11 cellular contexts compared by ENCODE assay signal in genomic region chr12:124352839-124353238, GRCh38. TPM values are rescaled to one million over a fixed set of nuclear protein-coding genes. Genes with fewer than 3 reads are reported as not detected.
DNase-seq lines count a peak whose midpoint lies in the region; ATAC-seq and TF ChIP-seq lines count a peak whose summit lies in the region.
"Had no signal": no experiment of that assay in that cellular context is flagged by ENCODE, and none has a peak within 500 bp of the region (broad histone marks: within the 10 kb centered on the region; RNA-seq: fewer than 3 reads in every experiment).

No MANE protein-coding gene starts in this region.

- intact Hi-C loops in lower lobe of right lung (cut with DNase I): no loop called here

- no peaks in the 10 kb centered on the region for H3K36me3 Mint-ChIP-seq in IgD-negative memory B cell

- H3K36me3 ChIP-seq in lower lobe of right lung (peaks cover 99% of the 10 kb centered on the region), H7 (replicated peaks; ENCODE audit: control insufficient read depth, insufficient read depth, low read length) (peaks cover 36% of the 10 kb centered on the region)

- H3K4me3 Mint-ChIP-seq in IgD-negative memory B cell: no peak overlapping the region

- peak; percentile 20 to 58 for ATAC-seq in lower lobe of right lung
- no peak for ATAC-seq in HG02678 (IDR thresholded peaks at IDR 0.05; ENCODE audit: unreplicated experiment)
- no peak for ATAC-seq in GM21723 (IDR thresholded peaks at IDR 0.05; ENCODE audit: unreplicated experiment)

- no peaks in the 10 kb centered on the region for H3K9me3 ChIP-seq in lower lobe of right lung

- peaks cover 15% of the 10 kb centered on the region for H3K4me1 ChIP-seq in lower lobe of right lung

- DNase-seq in Ammon's horn (ENCODE audit: low spot score) (peak; percentile 24), cardiac fibroblast (ENCODE audit: low read depth in 2 of 2) (peak; percentile 33 to 34), lower lobe of right lung (peak; percentile 86), H7 (no peak)
- no peak for DNase-seq in activated CD8-positive, alpha-beta memory T cell treated with anti-CD3 and anti-CD28 coated beads for 24 hours
- DNase-seq: activated T-cell treated with anti-CD3 and anti-CD28 coated beads, Interleukin-2, amount 50 U/mL, for 1 hour; DMS 273 treated with DMSO at 0.1 percent for 48 hours had no signal

- no peak overlapping the region for H3K27ac ChIP-seq in lower lobe of right lung
- H3K27ac ChIP-seq: SK-N-MC had no signal

- H3K27me3 Mint-ChIP-seq in IgD-negative memory B cell: no peaks in the 10 kb centered on the region

- no peaks in the 10 kb centered on the region for H3K9me3 Mint-ChIP-seq in IgD-negative memory B cell

- peak overlapping the region in 2 of 3 donors; percentile 31 to 39 for H3K27ac Mint-ChIP-seq in IgD-negative memory B cell

- H3K4me1 Mint-ChIP-seq in IgD-negative memory B cell: peaks cover 0 to 1% (median 0%) of the 10 kb centered on the region in 3 donors

- H3K27me3 ChIP-seq in lower lobe of right lung (ENCODE audit: low read depth): no peaks in the 10 kb centered on the region
- H3K27me3 ChIP-seq in H7 (ENCODE audit: control insufficient read depth, insufficient read depth, low read length): no peaks in the 10 kb centered on the region

- H3K4me3 ChIP-seq in cardiac fibroblast (replicated peaks in 1 of 2; ENCODE audit: low read depth in 2 of 2, low read length in 2 of 2) (no peak overlapping the region), lower lobe of right lung (no peak overlapping the region), H7 (ENCODE audit: insufficient read depth, low read depth, low read length) (no peak overlapping the region)
- H3K4me3 ChIP-seq: SK-N-MC had no signal

- TF ChIP-seq CTCF in cardiac fibroblast (IDR thresholded peaks at IDR 0.05; ENCODE audit: low read depth, low read length): no peak
- TF ChIP-seq CTCF in lower lobe of right lung (IDR thresholded peaks at IDR 0.05): no peak

RNA-seq across cellular contexts. Expression of gene RFLNA, which starts 57.9 kb away (rescaled TPM):
- polyA plus RNA-seq in IgD-negative memory B cell: not detected
- 0.50 TPM for total RNA-seq in lower lobe of right lung
- 1.4 and 3.7 TPM in 2 replicates for total RNA-seq in H7 (2014; rRNA removed; shearing (Covaris generic))

Comparison
In these comparisons a context has a peak if more than half of its experiments do, and no peak if none do; other contexts are left out.
1. DNase-seq: peak in Ammon's horn (single experiment), cardiac fibroblast (2 of 2) and lower lobe of right lung (single experiment); none in activated CD8-positive, alpha-beta memory T cell treated with anti-CD3 and anti-CD28 coated beads for 24 hours (single experiment) and H7 (single experiment).
2. ATAC-seq: peak in lower lobe of right lung (2 of 2); none in HG02678 (single experiment) and GM21723 (single experiment).